Comparison of ENCODE assay signal across 24 cellular contexts in genomic region chr7:92504563-92504962, GRCh38. TPM values are rescaled to one million over a fixed set of nuclear protein-coding genes. Genes with fewer than 3 reads are reported as not detected.
"Had no signal": no experiment of that assay in that cellular context is flagged by ENCODE, and none has a peak within 500 bp of the region (broad histone marks: within the 10 kb centered on the region; RNA-seq: fewer than 3 reads in every experiment).

No MANE protein-coding gene starts in this region.

- FAIRE-seq: endometrium, kidney had no signal

- H3K27me3 ChIP-seq: gastrocnemius medialis, hepatocyte, right lobe of liver, transverse colon had no signal

- H3K9me3 Mint-ChIP-seq: central memory CD8-positive, alpha-beta T cell; naive thymus-derived CD8-positive, alpha-beta T cell; neural crest cell; stimulated activated memory B cell treated with anti-CD40 and anti-IgM and Interleukin-4, amounts not matched to agents 10 μg/mL and 1 μg/mL and 100 μg/mL, for 72 hours; stimulated activated naive CD8-positive, alpha-beta T cell treated with anti-CD3 and anti-CD28 coated beads, Interleukin-15, Interleukin-2, amounts not matched to agents 100 ng/mL and 50 ng/mL, for 24 hours had no signal

- H3K4me2 ChIP-seq: hepatocyte had no signal

- ATAC-seq: esophagus mucosa; left colon; naive thymus-derived CD8-positive, alpha-beta T cell; stimulated activated memory B cell treated with anti-CD40 and anti-IgM and Interleukin-4, amounts not matched to agents 10 μg/mL and 1 μg/mL and 100 μg/mL, for 72 hours had no signal

- H3K27ac ChIP-seq: gastrocnemius medialis, hepatocyte, right lobe of liver, thoracic aorta, transverse colon had no signal

- H3K4me3 Mint-ChIP-seq: central memory CD8-positive, alpha-beta T cell; naive thymus-derived CD8-positive, alpha-beta T cell; neural crest cell; stimulated activated memory B cell treated with anti-CD40 and anti-IgM and Interleukin-4, amounts not matched to agents 10 μg/mL and 1 μg/mL and 100 μg/mL, for 72 hours; stimulated activated naive CD8-positive, alpha-beta T cell treated with anti-CD3 and anti-CD28 coated beads, Interleukin-15, Interleukin-2, amounts not matched to agents 100 ng/mL and 50 ng/mL, for 24 hours had no signal

- H3K4me3 ChIP-seq: gastrocnemius medialis, hepatocyte, right lobe of liver, thoracic aorta, transverse colon had no signal

- H3K4me1 Mint-ChIP-seq: central memory CD8-positive, alpha-beta T cell; neural crest cell; stimulated activated memory B cell treated with anti-CD40 and anti-IgM and Interleukin-4, amounts not matched to agents 10 μg/mL and 1 μg/mL and 100 μg/mL, for 72 hours had no signal

- DNase-seq: effector memory CD4-positive, alpha-beta T cell; gastrocnemius medialis; kidney; left colon; mammary epithelial cell; naive thymus-derived CD8-positive, alpha-beta T cell; right lobe of liver; stimulated activated CD4-positive, alpha-beta T cell treated with anti-CD3 and anti-CD28 coated beads, Interleukin-4, amount 100 ng/mL, for 24 hours; transverse colon had no signal

- H3K27me3 Mint-ChIP-seq: central memory CD8-positive, alpha-beta T cell; naive thymus-derived CD8-positive, alpha-beta T cell; stimulated activated memory B cell treated with anti-CD40 and anti-IgM and Interleukin-4, amounts not matched to agents 10 μg/mL and 1 μg/mL and 100 μg/mL, for 72 hours; stimulated activated naive CD8-positive, alpha-beta T cell treated with anti-CD3 and anti-CD28 coated beads, Interleukin-15, Interleukin-2, amounts not matched to agents 100 ng/mL and 50 ng/mL, for 24 hours had no signal

- H3K4me1 ChIP-seq: gastrocnemius medialis, right lobe of liver, transverse colon had no signal

- H3K27ac Mint-ChIP-seq: stimulated activated memory B cell treated with anti-CD40 and anti-IgM and Interleukin-4, amounts not matched to agents 10 μg/mL and 1 μg/mL and 100 μg/mL, for 72 hours; stimulated activated naive CD8-positive, alpha-beta T cell treated with anti-CD3 and anti-CD28 coated beads, Interleukin-15, Interleukin-2, amounts not matched to agents 100 ng/mL and 50 ng/mL, for 24 hours had no signal

- H3K9me3 ChIP-seq: gastrocnemius medialis, right lobe of liver, thoracic aorta, transverse colon had no signal

RNA-seq across cellular contexts. Expression of gene ERVW-1, which starts 26.8 kb away (rescaled TPM):
- total RNA-seq: esophagus mucosa, fibroblast of lung, kidney, left colon, lower leg skin, mammary epithelial cell, mesenteric fat pad, mononuclear cell, neural crest cell, osteocyte, posterior vena cava, right lobe of liver, thoracic aorta, transverse colon, urinary bladder had no signal
- polyA plus RNA-seq: fibroblast of lung; mammary epithelial cell; naive thymus-derived CD8-positive, alpha-beta T cell; urinary bladder had no signal
